ENCODE assay signal across 18 cellular contexts in genomic region chr2:216877085-216877484, GRCh38. TPM values are rescaled to one million over a fixed set of nuclear protein-coding genes. Genes with fewer than 3 reads are reported as not detected.
A peak's percentile ranks its signal among the peaks of the same experiment; 100 is the strongest.
DNase-seq lines count a peak whose midpoint lies in the region; ATAC-seq, FAIRE-seq and TF ChIP-seq lines count a peak whose summit lies in the region.
"Had no signal": no experiment of that assay in that cellular context is flagged by ENCODE, and none has a peak within 500 bp of the region (broad histone marks: within the 10 kb centered on the region; RNA-seq: fewer than 3 reads in every experiment).

No MANE protein-coding gene starts in this region.

- H3K36me3 ChIP-seq in DND-41 (ENCODE audit: insufficient read depth, low read length), result no peaks in the 10 kb centered on the region
- no peaks in the 10 kb centered on the region for H3K36me3 ChIP-seq in K562 (ENCODE audit: control insufficient read depth, insufficient read depth, low read length)
- no peaks in the 10 kb centered on the region for H3K36me3 ChIP-seq in keratinocyte (ENCODE audit: control insufficient read depth in 2 of 2, extremely low read depth in 1 of 2, insufficient read depth in 2 of 2, low read length in 2 of 2)
- H3K36me3 ChIP-seq: BLaER1 treated with 17β-estradiol and CSF1 and Interleukin-3, amounts not matched to agents 10 nM and 100 nM had no signal

- CTCF ChIA-PET in K562 (lab: Yijun Ruan, JAX; ENCODE audit: low intra/inter-chr PET ratio), result no interaction called here

- no peak overlapping the region for H3K4me3 ChIP-seq in DND-41 (ENCODE audit: low read depth in 1 of 2, low read length in 2 of 2)
- H3K4me3 ChIP-seq in K562, result no peak overlapping the region
- H3K4me3 ChIP-seq in keratinocyte (ENCODE audit: control insufficient read depth in 2 of 3, extremely low read depth in 1 of 3, insufficient read depth in 2 of 3, low read depth in 1 of 3, low read length in 3 of 3), result no peak overlapping the region
- H3K4me3 ChIP-seq: BLaER1 treated with 17β-estradiol and CSF1 and Interleukin-3, amounts not matched to agents 10 nM and 100 nM had no signal

- no peak for TF ChIP-seq POLR2A in K562 (conservative IDR thresholded peaks at IDR 0.05)

- peak; percentile 23 for TF ChIP-seq CTCF in DND-41 (IDR thresholded peaks at IDR 0.05; ENCODE audit: borderline replicate concordance, extremely low read depth, low read length, poor library complexity, severe bottlenecking)
- peak; percentile 11 to 36 (median 32); a peak in 3 of 6 replicates for TF ChIP-seq CTCF in K562 (IDR thresholded peaks at IDR 0.05 in 2 of 3, conservative IDR thresholded peaks at IDR 0.05 in 1 of 3; ENCODE audit: insufficient read depth in 2 of 3, low read depth in 1 of 3, low read length in 3 of 3)
- TF ChIP-seq CTCF in keratinocyte (optimal IDR thresholded peaks at IDR 0.05 in 1 of 3, IDR thresholded peaks at IDR 0.05 in 1 of 3, conservative IDR thresholded peaks at IDR 0.05 in 1 of 3; ENCODE audit: extremely low read depth in 1 of 3, insufficient read depth in 2 of 3, low read length in 3 of 3), result peak; percentile 22 to 65 (median 45)

- H2AFZ ChIP-seq in DND-41 (ENCODE audit: low read depth, low read length) (no peak overlapping the region), K562 (ENCODE audit: low read depth, low read length) (no peak overlapping the region), keratinocyte (ENCODE audit: control insufficient read depth, low read length) (no peak overlapping the region)

- H3K4me2 ChIP-seq in DND-41 (ENCODE audit: insufficient read depth, low read length) (no peak overlapping the region), K562 (ENCODE audit: insufficient read depth, low read length) (no peak overlapping the region), keratinocyte (ENCODE audit: control insufficient read depth, extremely low read depth, insufficient read depth, low read depth, low read length) (no peak overlapping the region)
- H3K4me2 ChIP-seq: BLaER1 treated with 17β-estradiol and CSF1 and Interleukin-3, amounts not matched to agents 10 nM and 100 nM had no signal

- H3K79me2 ChIP-seq in DND-41 (ENCODE audit: insufficient read depth, low read length), result no peaks in the 10 kb centered on the region
- no peaks in the 10 kb centered on the region for H3K79me2 ChIP-seq in K562 (ENCODE audit: control insufficient read depth, insufficient read depth, low read length)
- no peaks in the 10 kb centered on the region for H3K79me2 ChIP-seq in keratinocyte (ENCODE audit: control insufficient read depth, insufficient read depth, low read length)

- H3K27ac ChIP-seq in DND-41 (ENCODE audit: low read length) (no peak overlapping the region), K562 (ENCODE audit: extremely low read depth, low read depth, low read length) (no peak overlapping the region), keratinocyte (ENCODE audit: control insufficient read depth, insufficient read depth, low read length) (no peak overlapping the region)
- H3K27ac ChIP-seq: BLaER1 treated with 17β-estradiol and CSF1 and Interleukin-3, amounts not matched to agents 10 nM and 100 nM had no signal

- H3K4me1 ChIP-seq in DND-41 (ENCODE audit: insufficient read depth, low read length) (peaks cover 36% of the 10 kb centered on the region), K562 (replicated peaks in 1 of 2; ENCODE audit: control insufficient read depth in 2 of 2, insufficient read depth in 2 of 2, low read length in 2 of 2) (peaks cover 18 to 27% of the 10 kb centered on the region in 2 experiments), keratinocyte (ENCODE audit: control insufficient read depth, extremely low read depth, insufficient read depth, low read length) (no peaks in the 10 kb centered on the region)

- DNase-seq in DND-41 (no peak), LHCN-M2 (ENCODE audit: low read depth) (peak; percentile 4), K562 (ENCODE audit: extremely low read depth in 1 of 4, low spot score in 3 of 4) (no peak), keratinocyte (ENCODE audit: low read depth, low spot score) (no peak)
- DNase-seq: activated CD4-positive, alpha-beta T cell treated with anti-CD3 and anti-CD28 coated beads, Interleukin-2, amount 50 U/mL, for 48 hours; activated T-cell treated with anti-CD3 and anti-CD28 coated beads, Interleukin-2, amount 50 U/mL, for 48 hours; DMS79; mesendoderm; NCI-H1436 treated with DMSO at 0.1 percent for 48 hours; NCI-H226; right cardiac atrium; stimulated activated CD4-positive, alpha-beta T cell treated with anti-CD3 and anti-CD28 coated beads, Interleukin-1b, Interleukin-23, amount 100 ng/mL, for 48 hours; substantia nigra had no signal

- WGBS in K562 (ENCODE audit: insufficient coverage, low coverage, missing lambda C conversion rate), result 70% methylated on average over 3 of the region's 3 CpGs

- H4K20me1 ChIP-seq in DND-41 (ENCODE audit: insufficient read depth, low read length) (no peaks in the 10 kb centered on the region), K562 (replicated peaks; ENCODE audit: control insufficient read depth, insufficient read depth, low read length) (no peaks in the 10 kb centered on the region), keratinocyte (ENCODE audit: control insufficient read depth, extremely low read depth, insufficient read depth, low read length) (no peaks in the 10 kb centered on the region)
- H4K20me1 ChIP-seq: BLaER1 treated with 17β-estradiol and CSF1 and Interleukin-3, amounts not matched to agents 10 nM and 100 nM had no signal

- no peaks in the 10 kb centered on the region for H3K9me1 ChIP-seq in K562 (ENCODE audit: control insufficient read depth, insufficient read depth, low read length)
- no peaks in the 10 kb centered on the region for H3K9me1 ChIP-seq in keratinocyte (ENCODE audit: control insufficient read depth, extremely low read depth, insufficient read depth, low read length)

- no peak for TF ChIP-seq EP300 in K562 (IDR thresholded peaks at IDR 0.05; ENCODE audit: low read length)

- no peaks in the 10 kb centered on the region for H3K27me3 ChIP-seq in DND-41 (ENCODE audit: insufficient read depth, low read length, poor library complexity)
- no peaks in the 10 kb centered on the region for H3K27me3 ChIP-seq in K562 (ENCODE audit: control insufficient read depth in 2 of 2, insufficient read depth in 2 of 2, low read length in 2 of 2)
- no peaks in the 10 kb centered on the region for H3K27me3 ChIP-seq in keratinocyte (ENCODE audit: control insufficient read depth, extremely low read depth, insufficient read depth, low read length)
- H3K27me3 ChIP-seq: BLaER1 treated with 17β-estradiol and CSF1 and Interleukin-3, amounts not matched to agents 10 nM and 100 nM had no signal

- no peak overlapping the region for H3K9ac ChIP-seq in DND-41 (ENCODE audit: low read depth, low read length)
- H3K9ac ChIP-seq in K562 (ENCODE audit: insufficient read depth in 1 of 2, low read depth in 2 of 2, low read length in 2 of 2), result no peak overlapping the region
- H3K9ac ChIP-seq in keratinocyte (ENCODE audit: control insufficient read depth, extremely low read depth, insufficient read depth, low read length), result no peak overlapping the region
- H3K9ac ChIP-seq: BLaER1 treated with 17β-estradiol and CSF1 and Interleukin-3, amounts not matched to agents 10 nM and 100 nM had no signal

- dilution Hi-C loops in keratinocyte (cut with MboI; ENCODE audit: extremely low pct_ligation_motif_present, low sequenced_read_pairs), result no loop called here

- no peak for FAIRE-seq in K562 (lab: Jason Lieb, UNC)
- no peak for FAIRE-seq in keratinocyte (lab: Jason Lieb, UNC)

- TF ChIP-seq RAD21 in K562 (CRISPR knock-in tag; conservative IDR thresholded peaks at IDR 0.05 in 1 of 2, IDR thresholded peaks at IDR 0.05 in 1 of 2), result peak in 1 of 2 experiments; percentile 45; a peak in 2 of 4 replicates

- ATAC-seq in DND-41 (ENCODE audit: insufficient read depth, low read depth) (no peak), K562 (no peak), HG02610 (IDR thresholded peaks at IDR 0.05; ENCODE audit: unreplicated experiment) (no peak), HG02973 (IDR thresholded peaks at IDR 0.05; ENCODE audit: unreplicated experiment) (no peak), HG03175 (IDR thresholded peaks at IDR 0.05; ENCODE audit: unreplicated experiment) (no peak)
- ATAC-seq: right cardiac atrium had no signal

- intact Hi-C loops in K562 (cut with micrococcal nuclease), result loop anchor here (5.0 to 10.0 kb wide), 2 partner anchors 180 to 288 kb away; partner anchors contain the start of gene IGFBP5

- POLR2A ChIA-PET in K562 (lab: Yijun Ruan, JAX), result no interaction called here

- in situ Hi-C loops in K562 (cut with MboI), result no loop called here

- BruUV-seq in K562 (replicated peaks; lab: Mats Ljungman, UMichigan), result no TSS peak

- H3K9me3 ChIP-seq in DND-41 (ENCODE audit: insufficient read depth, low read length, severe bottlenecking), result no peaks in the 10 kb centered on the region
- no peaks in the 10 kb centered on the region for H3K9me3 ChIP-seq in K562 (replicated peaks; ENCODE audit: control insufficient read depth, insufficient read depth, low read depth, low read length)
- H3K9me3 ChIP-seq in keratinocyte (ENCODE audit: control insufficient read depth, low read depth, low read length), result no peaks in the 10 kb centered on the region
- H3K9me3 ChIP-seq: BLaER1 treated with 17β-estradiol and CSF1 and Interleukin-3, amounts not matched to agents 10 nM and 100 nM had no signal

RNA-seq across cellular contexts. Expression of gene TNP1, which starts 17.2 kb away (rescaled TPM):
- total RNA-seq in LHCN-M2 (2014; rRNA removed), result not detected in 2 replicates
- polyA plus RNA-seq in LHCN-M2 (2012), result not detected
- not detected in 2 replicates for total RNA-seq in K562 (2011; cell fraction: chromatin; rRNA removed; ENCODE audit: low replicate concordance)
- total RNA-seq in K562 (2011; cell fraction: nucleolus; rRNA removed), result not detected in 2 replicates
- total RNA-seq in K562 (2011; cell fraction: nucleoplasm; rRNA removed), result not detected in 2 replicates
- total RNA-seq in K562 (2014; rRNA removed), result not detected in 2 replicates
- total RNA-seq in K562 (2014; rRNA removed; fragmentation: Illumina TruSeq; extraction: Trizol), result not detected in 2 replicates
- not detected in 2 replicates for total RNA-seq in K562 (2015; rRNA removed; fragmentation: Illumina TruSeq; extraction: Trizol)
- not detected in 2 replicates for total RNA-seq in K562 (2021)
- not detected in 2 replicates for polyA plus RNA-seq in K562 (2011; rRNA removed)
- not detected in 2 replicates for polyA plus RNA-seq in K562 (2011; cell fraction: cytosol; rRNA removed)
- polyA plus RNA-seq in K562 (2011; cell fraction: nucleus; rRNA removed), result not detected in 2 replicates
- polyA plus RNA-seq in K562 (2012), result not detected in 2 replicates
- polyA plus RNA-seq in K562 (2014; fragmentation: Illumina TruSeq; extraction: Trizol), result not detected in 2 replicates
- not detected for polyA plus RNA-seq in K562 (2014; fragmentation: Nextera tagmentation; extraction: Ambion mirVana)
- polyA plus RNA-seq in K562 (2014; rRNA removed), result not detected in 2 replicates
- polyA minus RNA-seq in K562 (2011; rRNA and poly(A)+ RNA removed), result not detected in 2 replicates
- not detected in 2 replicates for polyA minus RNA-seq in K562 (2011; cell fraction: cytosol; rRNA and poly(A)+ RNA removed)
- not detected in 2 replicates for polyA minus RNA-seq in K562 (2011; cell fraction: nucleus; rRNA and poly(A)+ RNA removed)
- not detected in 3 replicates for polyA plus RNA-seq in keratinocyte
- polyA plus RNA-seq in keratinocyte (2011; ENCODE audit: low read depth), result not detected
- not detected in 2 replicates for polyA plus RNA-seq in keratinocyte (2011; cell fraction: cytosol; rRNA removed)
- not detected in 2 replicates for polyA plus RNA-seq in keratinocyte (2011; cell fraction: nucleus; rRNA removed)
- not detected in 2 replicates for polyA plus RNA-seq in keratinocyte (2012; ENCODE audit: low replicate concordance)
- polyA minus RNA-seq in keratinocyte, result not detected in 3 replicates
- polyA minus RNA-seq in keratinocyte (2011; cell fraction: cytosol; rRNA and poly(A)+ RNA removed), result not detected
- not detected in 2 replicates for polyA minus RNA-seq in keratinocyte (2011; cell fraction: nucleus; rRNA and poly(A)+ RNA removed)
- total RNA-seq: neural crest cell, right cardiac atrium had no signal
- polyA plus RNA-seq: right cardiac atrium had no signal
